In the genomic region with DNA sequence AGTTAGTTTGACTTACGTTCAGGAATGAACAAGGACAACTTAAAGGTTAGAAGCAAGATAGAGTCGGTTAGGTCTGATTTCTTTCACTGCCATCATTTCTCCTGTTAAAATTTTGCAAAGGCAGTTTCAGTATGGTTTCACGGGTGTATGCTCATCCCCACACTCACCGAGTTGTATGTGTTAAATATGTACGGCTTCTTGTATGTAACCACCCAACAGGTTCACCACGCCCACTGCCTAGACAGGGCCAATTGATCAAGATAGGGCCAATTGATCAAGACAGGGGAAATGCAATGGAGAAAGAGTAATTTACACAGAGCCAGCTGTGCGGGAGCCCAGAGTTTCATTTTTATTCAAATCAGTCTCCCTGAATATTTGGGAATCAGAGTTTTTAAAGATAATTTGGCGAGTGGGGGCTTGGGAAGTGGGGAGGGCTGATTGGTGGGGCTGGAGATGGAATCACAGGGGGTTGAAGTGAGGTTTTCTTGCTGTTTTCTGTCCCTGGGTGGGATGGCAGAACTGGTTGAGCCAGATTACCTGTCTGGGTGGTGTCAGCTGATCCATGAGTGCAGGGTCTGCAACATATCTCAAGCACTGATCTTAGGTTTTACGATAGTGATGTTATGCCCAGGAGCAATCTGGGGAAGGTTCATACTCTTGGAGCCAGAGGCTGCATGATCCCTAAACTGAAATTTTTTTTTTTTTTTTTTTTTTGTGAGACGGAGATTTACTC, we compare ENCODE assay signal across 9 cellular contexts.
DNase-seq lines count a peak whose midpoint lies in the region; ATAC-seq and TF ChIP-seq lines count a peak whose summit lies in the region.
"Had no signal": no experiment of that assay in that cellular context is flagged by ENCODE, and none has a peak within 500 bp of the region (broad histone marks: within the 10 kb centered on the region; RNA-seq: fewer than 3 reads in every experiment).

No MANE protein-coding gene starts in this region.

- no peak for DNase-seq in activated CD4-positive, CD25-positive, alpha-beta regulatory T cell (lab: John Stamatoyannopoulos, UW)
- no peak for DNase-seq in natural killer cell treated with Interleukin-12 subunit alpha and Interleukin-12 subunit beta and Interleukin-15 and Interleukin-18, amount 100 ng/mL, for 72 hours (ENCODE audit: low spot score)
- DNase-seq in dorsolateral prefrontal cortex = no peak
- no peak for DNase-seq in substantia nigra (lab: John Stamatoyannopoulos, UW)
- no peak for DNase-seq in nephron progenitor cell
- DNase-seq: upper lobe of right lung had no signal

- no peak for TF ChIP-seq CTCF in dorsolateral prefrontal cortex (IDR thresholded peaks at IDR 0.05 in 54 of 56, conservative IDR thresholded peaks at IDR 0.05 in 2 of 56; ENCODE audit: low read depth in 1 of 56, partially characterized antibody in 56 of 56)
- TF ChIP-seq CTCF in nephron progenitor cell (IDR thresholded peaks at IDR 0.05) = no peak

- intact Hi-C loops in dorsolateral prefrontal cortex (cut with DNase I) = no loop called here

- no peak overlapping the region for H3K4me3 ChIP-seq in dorsolateral prefrontal cortex
- H3K4me3 ChIP-seq: upper lobe of right lung had no signal

- peak overlapping the region; percentile 71 for H3K4me3 Mint-ChIP-seq in natural killer cell treated with Interleukin-12 subunit alpha and Interleukin-12 subunit beta and Interleukin-15 and Interleukin-18, amount 100 ng/mL, for 72 hours
- H3K4me3 Mint-ChIP-seq in nephron progenitor cell = no peak overlapping the region

- H3K4me1 Mint-ChIP-seq in natural killer cell treated with Interleukin-12 subunit alpha and Interleukin-12 subunit beta and Interleukin-15 and Interleukin-18, amount 100 ng/mL, for 72 hours (ENCODE audit: low read depth in 2 of 2) = peaks cover 32 to 46% of the 10 kb centered on the region in 2 donors
- peaks cover 13% of the 10 kb centered on the region for H3K4me1 Mint-ChIP-seq in nephron progenitor cell

- peak; percentile 29 to 60 for ATAC-seq in activated CD4-positive, CD25-positive, alpha-beta regulatory T cell treated with anti-CD3 and anti-CD28 coated beads, Interleukin-2, amount 50 U/mL, for 24 hours
- ATAC-seq in GM21447 (IDR thresholded peaks at IDR 0.05; ENCODE audit: unreplicated experiment) (peak; percentile 61), HG03460 (IDR thresholded peaks at IDR 0.05; ENCODE audit: unreplicated experiment) (peak; percentile 70)
- peak in 1 of 2 donors; percentile 63 for ATAC-seq in natural killer cell treated with Interleukin-12 subunit alpha and Interleukin-12 subunit beta and Interleukin-15 and Interleukin-18, amount 100 ng/mL, for 72 hours
- ATAC-seq: upper lobe of right lung had no signal

- no peaks in the 10 kb centered on the region for H3K27me3 Mint-ChIP-seq in natural killer cell treated with Interleukin-12 subunit alpha and Interleukin-12 subunit beta and Interleukin-15 and Interleukin-18, amount 100 ng/mL, for 72 hours
- H3K27me3 Mint-ChIP-seq in nephron progenitor cell (ENCODE audit: low read depth, poor library complexity) = peaks cover 28% of the 10 kb centered on the region

- no peak overlapping the region for H3K27ac ChIP-seq in dorsolateral prefrontal cortex
- no peak overlapping the region for H3K27ac ChIP-seq in substantia nigra (ENCODE audit: low read depth, low read length, poor library complexity, severe bottlenecking)
- H3K27ac ChIP-seq: upper lobe of right lung had no signal

- no peaks in the 10 kb centered on the region for H3K36me3 Mint-ChIP-seq in natural killer cell treated with Interleukin-12 subunit alpha and Interleukin-12 subunit beta and Interleukin-15 and Interleukin-18, amount 100 ng/mL, for 72 hours
- no peaks in the 10 kb centered on the region for H3K36me3 Mint-ChIP-seq in nephron progenitor cell (ENCODE audit: low read depth)

- peak overlapping the region; percentile 54 to 72 for H3K27ac Mint-ChIP-seq in natural killer cell treated with Interleukin-12 subunit alpha and Interleukin-12 subunit beta and Interleukin-15 and Interleukin-18, amount 100 ng/mL, for 72 hours
- no peak overlapping the region for H3K27ac Mint-ChIP-seq in nephron progenitor cell

- H3K27me3 ChIP-seq in dorsolateral prefrontal cortex = no peaks in the 10 kb centered on the region
- H3K27me3 ChIP-seq: upper lobe of right lung had no signal

- no peaks in the 10 kb centered on the region for H3K9me3 Mint-ChIP-seq in natural killer cell treated with Interleukin-12 subunit alpha and Interleukin-12 subunit beta and Interleukin-15 and Interleukin-18, amount 100 ng/mL, for 72 hours
- no peaks in the 10 kb centered on the region for H3K9me3 Mint-ChIP-seq in nephron progenitor cell
